In genomic region chr5:135944967-135945560, GRCh38 we compare ENCODE assay signal across 9 cellular contexts. TPM values are rescaled to one million over a fixed set of nuclear protein-coding genes. Genes with fewer than 3 reads are reported as not detected.
DNase-seq lines count a peak whose midpoint lies in the region; ATAC-seq and TF ChIP-seq lines count a peak whose summit lies in the region.
"Had no signal": no experiment of that assay in that cellular context is flagged by ENCODE, and none has a peak within 500 bp of the region (broad histone marks: within the 10 kb centered on the region; RNA-seq: fewer than 3 reads in every experiment).

No MANE protein-coding gene starts in this region.

- DNase-seq in AML-193 (lab: John Stamatoyannopoulos, UW) (peak; percentile 50 to 63), NCI-H1694 treated with DMSO at 0.1 percent for 48 hours (lab: John Stamatoyannopoulos, UW) (peak; percentile 72), T-helper 9 cell (peak; percentile 6), esophagus squamous epithelium (lab: John Stamatoyannopoulos, UW) (no peak), naive B cell (peak; percentile 3)

- no peak overlapping the region for H3K27ac Mint-ChIP-seq in naive B cell
- H3K27ac Mint-ChIP-seq: memory B cell had no signal

- ATAC-seq in naive B cell (ENCODE audit: low read depth in 2 of 2) = no peak
- ATAC-seq in GM19452 (IDR thresholded peaks at IDR 0.05; ENCODE audit: unreplicated experiment) = no peak
- no peak for ATAC-seq in HG03280 (IDR thresholded peaks at IDR 0.05; ENCODE audit: unreplicated experiment)

- peaks cover 0 to 10% (median 0%) of the 10 kb centered on the region in 4 donors for H3K27me3 ChIP-seq in esophagus squamous epithelium

- H3K27ac ChIP-seq in esophagus squamous epithelium = no peak overlapping the region

- no peaks in the 10 kb centered on the region for H3K4me1 ChIP-seq in esophagus squamous epithelium

- no peaks in the 10 kb centered on the region for H3K36me3 ChIP-seq in esophagus squamous epithelium

- no peak overlapping the region for H3K4me3 ChIP-seq in esophagus squamous epithelium

- no peak overlapping the region for H3K4me3 Mint-ChIP-seq in naive B cell
- H3K4me3 Mint-ChIP-seq: memory B cell had no signal

- peak; percentile 69 for TF ChIP-seq CTCF in GM12873 (IDR thresholded peaks at IDR 0.05; ENCODE audit: insufficient read depth, low read depth, low read length, missing control alignments)
- TF ChIP-seq CTCF in esophagus squamous epithelium (IDR thresholded peaks at IDR 0.05) = peak; percentile 35 to 80 (median 72)

- no peak for TF ChIP-seq POLR2A in esophagus squamous epithelium (IDR thresholded peaks at IDR 0.05)

- H3K36me3 Mint-ChIP-seq in naive B cell = no peaks in the 10 kb centered on the region
- H3K36me3 Mint-ChIP-seq: memory B cell had no signal

- 0 to 2% methylated on average over 3 of the region's 3 CpGs for WGBS in esophagus squamous epithelium, 2 donors

- no peaks in the 10 kb centered on the region for H3K9me3 Mint-ChIP-seq in naive B cell
- H3K9me3 Mint-ChIP-seq: memory B cell had no signal

- peaks cover 9 to 23% (median 18%) of the 10 kb centered on the region in 3 donors for H3K27me3 Mint-ChIP-seq in naive B cell

- no peaks in the 10 kb centered on the region for H3K9me3 ChIP-seq in esophagus squamous epithelium

- intact Hi-C loops in esophagus squamous epithelium (cut with DNase I) = loop anchor here (5.0 kb wide), 2 partner anchors 117 to 267 kb away; no protein-coding TSS in a partner anchor

- H3K4me1 Mint-ChIP-seq in naive B cell = no peaks in the 10 kb centered on the region
- H3K4me1 Mint-ChIP-seq: memory B cell had no signal

RNA-seq across cellular contexts. Expression of gene LECT2, which starts 9.7 kb away (rescaled TPM):
- total RNA-seq in esophagus squamous epithelium = not detected
- not detected for polyA plus RNA-seq in naive B cell (ENCODE audit: low read depth in 6 of 6)

RNA-seq across cellular contexts. Expression of gene IL9, which starts 49.4 kb away (rescaled TPM):
- not detected for total RNA-seq in esophagus squamous epithelium
- not detected for polyA plus RNA-seq in naive B cell (ENCODE audit: low read depth in 6 of 6)
